In the genomic region with DNA sequence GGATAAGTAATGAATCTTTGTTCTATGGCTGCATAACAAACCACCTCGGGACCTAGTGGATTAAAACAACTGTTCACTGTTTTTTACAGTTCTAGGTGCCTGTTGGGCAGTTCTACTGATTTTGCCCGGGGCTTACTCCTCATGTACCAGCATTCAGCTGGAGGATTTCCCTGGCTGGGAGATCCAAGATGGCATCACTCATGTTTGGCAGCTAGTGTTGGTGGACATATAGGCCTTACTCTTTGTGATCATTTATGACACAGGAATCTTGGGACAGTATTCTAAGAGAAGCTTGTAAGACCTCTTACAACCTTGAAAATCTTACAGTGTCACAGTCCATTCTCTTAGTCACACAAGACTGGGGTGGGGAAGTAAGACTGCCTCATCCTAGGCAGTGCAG, we compare ENCODE assay signal across 22 cellular contexts. TPM values are rescaled to one million over a fixed set of nuclear protein-coding genes. Genes with fewer than 3 reads are reported as not detected.
A peak's percentile ranks its signal among the peaks of the same experiment; 100 is the strongest.
DNase-seq lines count a peak whose midpoint lies in the region; ATAC-seq, FAIRE-seq and TF ChIP-seq lines count a peak whose summit lies in the region.
"Had no signal": no experiment of that assay in that cellular context is flagged by ENCODE, and none has a peak within 500 bp of the region (broad histone marks: within the 10 kb centered on the region; RNA-seq: fewer than 3 reads in every experiment).

No MANE protein-coding gene starts in this region.

- TF ChIP-seq POLR2A in GM12891 (IDR thresholded peaks at IDR 0.05; ENCODE audit: low read depth, low read length), result peak; percentile 32; the same call in 1 of the 2 replicates

- no peak overlapping the region for H3K4me3 ChIP-seq in astrocyte (ENCODE audit: insufficient read depth, low read depth, low read length)
- H3K4me3 ChIP-seq: A549, esophagus muscularis mucosa, lower lobe of right lung, MG63, uterus had no signal

- no peaks in the 10 kb centered on the region for H3K9me3 Mint-ChIP-seq in activated CD4-positive, alpha-beta T cell treated with anti-CD3 and anti-CD28 coated beads for 36 hours (ENCODE audit: low read depth)
- peaks cover 3% of the 10 kb centered on the region for H3K9me3 Mint-ChIP-seq in activated CD4-positive, alpha-beta T cell treated with anti-CD3 and anti-CD28 coated beads, Interleukin-2, amount 10 ng/mL, durations not matched to agents 7 days and 5 days
- H3K9me3 Mint-ChIP-seq in astrocyte (ENCODE audit: unreplicated experiment) (no peaks in the 10 kb centered on the region), natural killer cell (no peaks in the 10 kb centered on the region)
- H3K9me3 Mint-ChIP-seq: activated naive CD4-positive, alpha-beta T cell treated with anti-CD3 and anti-CD28 coated beads for 36 hours; dendritic cell treated with granulocyte-macrophage colony-stimulating factor and Interleukin-4, amounts not matched to agents 40 ng/mL and 50 ng/mL, for 4 days; naive B cell; T-helper 1 cell treated with Interleukin-12 subunit alpha and Interleukin-12 subunit beta and Interleukin-4 antibody, amounts not matched to agents 30 μg/mL and 1 μg/mL, for 36 hours had no signal

- DNase-seq in activated CD4-positive, alpha-beta T cell treated with anti-CD3 and anti-CD28 coated beads for 36 hours, result no peak
- DNase-seq in activated CD4-positive, alpha-beta T cell treated with anti-CD3 and anti-CD28 coated beads, Interleukin-2, amount 10 ng/mL, durations not matched to agents 7 days and 5 days, result no peak
- no peak for DNase-seq in GM12891 (ENCODE audit: insufficient read length, low spot score)
- DNase-seq in astrocyte (ENCODE audit: low read depth), result no peak
- DNase-seq in natural killer cell, result no peak
- no peak for DNase-seq in GM10248 (ENCODE audit: extremely low spot score)
- DNase-seq in NCI-H446 treated with DMSO at 0.1 percent for 48 hours (lab: John Stamatoyannopoulos, UW), result no peak
- DNase-seq: activated naive CD4-positive, alpha-beta T cell treated with anti-CD3 and anti-CD28 coated beads for 36 hours; EL; lower lobe of right lung; MG63; naive B cell; NCI-H2029 treated with DMSO at 0.1 percent for 48 hours; stimulated activated CD4-positive, alpha-beta T cell treated with anti-CD3 and anti-CD28 coated beads, Interleukin-15, amount 100 ng/mL, for 24 hours; stimulated activated naive CD8-positive, alpha-beta T cell treated with anti-CD3 and anti-CD28 coated beads, Interleukin-15, amount 100 ng/mL, for 72 hours; uterus had no signal

- no peak for FAIRE-seq in GM12891 (lab: Jason Lieb, UNC)
- FAIRE-seq in astrocyte (lab: Jason Lieb, UNC), result no peak
- FAIRE-seq: A549 had no signal

- H2AFZ ChIP-seq in astrocyte (ENCODE audit: low read depth, low read length), result no peak overlapping the region

- no peak for TF ChIP-seq CTCF in astrocyte (IDR thresholded peaks at IDR 0.05; ENCODE audit: insufficient read depth, low read depth, low read length)
- no peak for TF ChIP-seq CTCF in natural killer cell (IDR thresholded peaks at IDR 0.05)
- no peak for TF ChIP-seq CTCF in GM10248 (IDR thresholded peaks at IDR 0.05; ENCODE audit: control extremely low read depth, extremely low read depth, low read depth, missing control alignments)

- peaks cover 74% of the 10 kb centered on the region for H3K36me3 Mint-ChIP-seq in activated CD4-positive, alpha-beta T cell treated with anti-CD3 and anti-CD28 coated beads for 36 hours (ENCODE audit: low read depth)
- peaks cover 66% of the 10 kb centered on the region for H3K36me3 Mint-ChIP-seq in activated CD4-positive, alpha-beta T cell treated with anti-CD3 and anti-CD28 coated beads, Interleukin-2, amount 10 ng/mL, durations not matched to agents 7 days and 5 days (ENCODE audit: low read depth)
- H3K36me3 Mint-ChIP-seq in astrocyte (ENCODE audit: low read depth, unreplicated experiment) (peaks cover 24% of the 10 kb centered on the region), natural killer cell (peaks cover 6% of the 10 kb centered on the region)

- peaks cover 98% of the 10 kb centered on the region for H3K79me2 ChIP-seq in astrocyte (ENCODE audit: insufficient read depth, low read length)

- peaks cover 13% of the 10 kb centered on the region for H3K4me1 ChIP-seq in astrocyte (ENCODE audit: insufficient read depth, low read length)

- peak overlapping the region; percentile 24 for H3K4me2 ChIP-seq in astrocyte (ENCODE audit: low read length)
- H3K4me2 ChIP-seq: A549 had no signal

- POLR2A ChIA-PET in activated CD4-positive, alpha-beta T cell treated with anti-CD3 and anti-CD28 coated beads for 36 hours (lab: Charles Lee), result no interaction called here
- POLR2A ChIA-PET in activated CD4-positive, alpha-beta T cell treated with anti-CD3 and anti-CD28 coated beads, Interleukin-2, amount 10 ng/mL, durations not matched to agents 7 days and 5 days (lab: Charles Lee), result no interaction called here
- POLR2A ChIA-PET in GM10248 (lab: Yijun Ruan, JAX), result no interaction called here

- intact Hi-C loops in activated CD4-positive, alpha-beta T cell treated with anti-CD3 and anti-CD28 coated beads for 36 hours (cut with DNase I, micrococcal nuclease), result loop anchor here in 1 of 2 experiments (10.0 kb wide), 1 partner anchor 1358 kb away; no protein-coding TSS in a partner anchor
- intact Hi-C loops in natural killer cell (cut with micrococcal nuclease), result loop anchor here (10.0 kb wide), 1 partner anchor 572 kb away; no protein-coding TSS in a partner anchor

- H4K20me1 ChIP-seq in astrocyte (ENCODE audit: insufficient read depth, low read length), result peaks cover 88% of the 10 kb centered on the region

- peak overlapping the region; percentile 4 for H3K27ac Mint-ChIP-seq in activated CD4-positive, alpha-beta T cell treated with anti-CD3 and anti-CD28 coated beads for 36 hours
- H3K27ac Mint-ChIP-seq in activated CD4-positive, alpha-beta T cell treated with anti-CD3 and anti-CD28 coated beads, Interleukin-2, amount 10 ng/mL, durations not matched to agents 7 days and 5 days, result no peak overlapping the region
- H3K27ac Mint-ChIP-seq in astrocyte (ENCODE audit: unreplicated experiment) (no peak overlapping the region), natural killer cell (peak overlapping the region; percentile 97 to 100)
- H3K27ac Mint-ChIP-seq: activated naive CD4-positive, alpha-beta T cell treated with anti-CD3 and anti-CD28 coated beads for 36 hours; dendritic cell treated with granulocyte-macrophage colony-stimulating factor and Interleukin-4, amounts not matched to agents 40 ng/mL and 50 ng/mL, for 4 days; T-helper 1 cell treated with Interleukin-12 subunit alpha and Interleukin-12 subunit beta and Interleukin-4 antibody, amounts not matched to agents 30 μg/mL and 1 μg/mL, for 36 hours had no signal

- no peak for ATAC-seq in activated CD4-positive, alpha-beta T cell treated with anti-CD3 and anti-CD28 coated beads for 36 hours
- ATAC-seq in natural killer cell, result no peak
- no peak for ATAC-seq in GM21529 (IDR thresholded peaks at IDR 0.05; ENCODE audit: unreplicated experiment)
- ATAC-seq: A549; lower lobe of right lung; Right ventricle myocardium inferior; stimulated activated naive CD8-positive, alpha-beta T cell treated with anti-CD3 and anti-CD28 coated beads, Interleukin-15, amount 100 ng/mL, for 72 hours had no signal

- H3K9me3 ChIP-seq in astrocyte (ENCODE audit: insufficient read depth, low read depth, low read length), result no peaks in the 10 kb centered on the region
- H3K9me3 ChIP-seq: A549, esophagus muscularis mucosa, lower lobe of right lung, MG63, uterus had no signal

- H3K27me3 Mint-ChIP-seq in activated CD4-positive, alpha-beta T cell treated with anti-CD3 and anti-CD28 coated beads for 36 hours, result no peaks in the 10 kb centered on the region
- no peaks in the 10 kb centered on the region for H3K27me3 Mint-ChIP-seq in activated CD4-positive, alpha-beta T cell treated with anti-CD3 and anti-CD28 coated beads, Interleukin-2, amount 10 ng/mL, durations not matched to agents 7 days and 5 days
- H3K27me3 Mint-ChIP-seq in astrocyte (ENCODE audit: low read depth, unreplicated experiment) (no peaks in the 10 kb centered on the region), natural killer cell (ENCODE audit: low read depth in 2 of 2) (no peaks in the 10 kb centered on the region)
- H3K27me3 Mint-ChIP-seq: dendritic cell treated with granulocyte-macrophage colony-stimulating factor and Interleukin-4, amounts not matched to agents 40 ng/mL and 50 ng/mL, for 4 days; naive B cell; stimulated activated naive CD8-positive, alpha-beta T cell treated with anti-CD3 and anti-CD28 coated beads, Interleukin-15, amount 100 ng/mL, for 72 hours had no signal

- H3K4me3 Mint-ChIP-seq in activated CD4-positive, alpha-beta T cell treated with anti-CD3 and anti-CD28 coated beads for 36 hours, result no peak overlapping the region
- no peak overlapping the region for H3K4me3 Mint-ChIP-seq in activated CD4-positive, alpha-beta T cell treated with anti-CD3 and anti-CD28 coated beads, Interleukin-2, amount 10 ng/mL, durations not matched to agents 7 days and 5 days
- H3K4me3 Mint-ChIP-seq in astrocyte (ENCODE audit: unreplicated experiment) (peak overlapping the region; percentile 51), natural killer cell (peak overlapping the region; percentile 1)
- H3K4me3 Mint-ChIP-seq: activated naive CD4-positive, alpha-beta T cell treated with anti-CD3 and anti-CD28 coated beads for 36 hours; dendritic cell treated with granulocyte-macrophage colony-stimulating factor and Interleukin-4, amounts not matched to agents 40 ng/mL and 50 ng/mL, for 4 days; stimulated activated naive CD8-positive, alpha-beta T cell treated with anti-CD3 and anti-CD28 coated beads, Interleukin-15, amount 100 ng/mL, for 72 hours; T-helper 1 cell treated with Interleukin-12 subunit alpha and Interleukin-12 subunit beta and Interleukin-4 antibody, amounts not matched to agents 30 μg/mL and 1 μg/mL, for 36 hours had no signal

- peaks cover 39% of the 10 kb centered on the region for H3K36me3 ChIP-seq in astrocyte (ENCODE audit: insufficient read depth, low read length)
- H3K36me3 ChIP-seq: uterus had no signal

- H3K27ac ChIP-seq in astrocyte (ENCODE audit: low read depth, low read length), result no peak overlapping the region
- H3K27ac ChIP-seq: A549, esophagus muscularis mucosa, lower lobe of right lung, uterus had no signal

- H3K27me3 ChIP-seq in astrocyte (ENCODE audit: insufficient read depth, low read length), result no peaks in the 10 kb centered on the region
- H3K27me3 ChIP-seq: esophagus muscularis mucosa, MG63, uterus had no signal

- CTCF ChIA-PET in activated CD4-positive, alpha-beta T cell treated with anti-CD3 and anti-CD28 coated beads for 36 hours (lab: Charles Lee), result interaction anchor here (1.5 kb wide), 1 partner anchor 9 kb away, joined by 5 read pairs; no protein-coding TSS in a partner anchor
- CTCF ChIA-PET in activated CD4-positive, alpha-beta T cell treated with anti-CD3 and anti-CD28 coated beads, Interleukin-2, amount 10 ng/mL, durations not matched to agents 7 days and 5 days (lab: Charles Lee), result no interaction called here
- CTCF ChIA-PET in GM10248 (lab: Yijun Ruan, JAX), result interaction anchor here (0.6 to 1.8 kb wide), 6 partner anchors 10 to 107 kb away, joined by 3 to 5 read pairs (median 3); no protein-coding TSS in a partner anchor

- H3K4me1 Mint-ChIP-seq in activated CD4-positive, alpha-beta T cell treated with anti-CD3 and anti-CD28 coated beads for 36 hours, result peaks cover 72% of the 10 kb centered on the region
- peaks cover 60% of the 10 kb centered on the region for H3K4me1 Mint-ChIP-seq in activated CD4-positive, alpha-beta T cell treated with anti-CD3 and anti-CD28 coated beads, Interleukin-2, amount 10 ng/mL, durations not matched to agents 7 days and 5 days
- H3K4me1 Mint-ChIP-seq in astrocyte (ENCODE audit: low read depth, unreplicated experiment) (peaks cover 32% of the 10 kb centered on the region), natural killer cell (peaks cover 79 to 83% of the 10 kb centered on the region in 2 donors)

- H3K9ac ChIP-seq in astrocyte (ENCODE audit: low read length), result no peak overlapping the region

RNA-seq across cellular contexts. Expression of a gene that starts 4.6 kb away (rescaled TPM):
- total RNA-seq in activated CD4-positive, alpha-beta T cell treated with anti-CD3 and anti-CD28 coated beads for 36 hours, result 10 to 100 TPM; 78.3 to 83.1 TPM
- total RNA-seq in activated CD4-positive, alpha-beta T cell treated with anti-CD3 and anti-CD28 coated beads, Interleukin-2, amount 10 ng/mL, durations not matched to agents 7 days and 5 days, result 10 to 100 TPM; 75.7 to 96.3 TPM
- 41.8 TPM for polyA plus RNA-seq in GM12891 (2012; ENCODE audit: low read depth, missing spikeins)
- total RNA-seq in astrocyte, result 104 and 105 TPM in 2 replicates
- total RNA-seq in natural killer cell, result 10 to 100 TPM; 60.5 to 96.5 (median 66.8) TPM

Comparison
In these comparisons a context has a peak if more than half of its experiments do, and no peak if none do; other contexts are left out.
1. H3K27ac Mint-ChIP-seq: peak in activated CD4-positive, alpha-beta T cell treated with anti-CD3 and anti-CD28 coated beads for 36 hours (single experiment) and natural killer cell (2 of 2); none in activated CD4-positive, alpha-beta T cell treated with anti-CD3 and anti-CD28 coated beads, Interleukin-2, amount 10 ng/mL, durations not matched to agents 7 days and 5 days (single experiment) and astrocyte (single experiment).
2. H3K4me3 Mint-ChIP-seq: peak in astrocyte (single experiment) and natural killer cell (single experiment); none in activated CD4-positive, alpha-beta T cell treated with anti-CD3 and anti-CD28 coated beads for 36 hours (single experiment) and activated CD4-positive, alpha-beta T cell treated with anti-CD3 and anti-CD28 coated beads, Interleukin-2, amount 10 ng/mL, durations not matched to agents 7 days and 5 days (single experiment).